8 cellular contexts compared by ENCODE assay signal in the genomic region with DNA sequence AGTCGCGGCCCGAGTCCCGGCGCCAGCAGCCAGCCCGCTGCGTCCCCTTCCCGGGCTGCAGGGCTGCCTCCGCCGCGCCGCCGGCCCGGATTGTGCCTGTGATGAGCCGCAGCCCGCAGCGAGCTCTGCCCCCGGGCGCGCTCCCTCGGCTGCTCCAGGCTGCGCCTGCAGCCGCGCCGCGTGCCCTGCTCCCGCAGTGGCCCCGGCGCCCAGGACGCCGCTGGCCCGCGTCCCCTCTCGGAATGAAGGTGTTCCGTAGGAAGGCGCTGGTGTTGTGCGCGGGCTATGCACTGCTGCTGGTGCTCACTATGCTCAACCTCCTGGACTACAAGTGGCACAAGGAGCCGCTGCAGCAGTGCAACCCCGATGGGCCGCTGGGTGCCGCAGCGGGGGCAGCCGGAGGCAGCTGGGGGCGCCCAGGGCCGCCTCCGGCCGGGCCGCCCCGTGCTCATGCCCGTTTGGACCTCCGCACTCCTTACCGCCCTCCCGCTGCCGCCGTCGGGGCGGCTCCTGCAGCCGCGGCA. TPM values are rescaled to one million over a fixed set of nuclear protein-coding genes. Genes with fewer than 3 reads are reported as not detected.
DNase-seq lines count a peak whose midpoint lies in the region; ATAC-seq, FAIRE-seq and TF ChIP-seq lines count a peak whose summit lies in the region.
"Had no signal": no experiment of that assay in that cellular context is flagged by ENCODE, and none has a peak within 500 bp of the region (broad histone marks: within the 10 kb centered on the region; RNA-seq: fewer than 3 reads in every experiment).

No MANE protein-coding gene starts in this region.

- H3K27me3 ChIP-seq in ascending aorta (no peaks in the 10 kb centered on the region), keratinocyte (ENCODE audit: control insufficient read depth, extremely low read depth, insufficient read depth, low read length) (peaks cover 18% of the 10 kb centered on the region)

- peak overlapping the region; percentile 83 for H3K4me2 ChIP-seq in keratinocyte (ENCODE audit: control insufficient read depth, extremely low read depth, insufficient read depth, low read depth, low read length)

- H3K36me3 ChIP-seq in ascending aorta (no peaks in the 10 kb centered on the region), keratinocyte (ENCODE audit: control insufficient read depth in 2 of 2, extremely low read depth in 1 of 2, insufficient read depth in 2 of 2, low read length in 2 of 2) (no peaks in the 10 kb centered on the region)

- dilution Hi-C loops in keratinocyte (cut with MboI; ENCODE audit: extremely low pct_ligation_motif_present, low sequenced_read_pairs): no loop called here

- H2AFZ ChIP-seq in keratinocyte (ENCODE audit: control insufficient read depth, low read length): peak overlapping the region; percentile 84

- H3K27ac ChIP-seq in ascending aorta: no peak overlapping the region
- H3K27ac ChIP-seq in keratinocyte (ENCODE audit: control insufficient read depth, insufficient read depth, low read length): no peak overlapping the region

- peaks cover 5 to 6% of the 10 kb centered on the region in 2 donors for H3K4me1 ChIP-seq in ascending aorta
- H3K4me1 ChIP-seq in keratinocyte (ENCODE audit: control insufficient read depth, extremely low read depth, insufficient read depth, low read length): no peaks in the 10 kb centered on the region

- intact Hi-C loops in ascending aorta (cut with DNase I): no loop called here

- peak overlapping the region; percentile 54 for H3K9ac ChIP-seq in keratinocyte (ENCODE audit: control insufficient read depth, extremely low read depth, insufficient read depth, low read length)

- H3K9me1 ChIP-seq in keratinocyte (ENCODE audit: control insufficient read depth, extremely low read depth, insufficient read depth, low read length): no peaks in the 10 kb centered on the region

- H4K20me1 ChIP-seq in keratinocyte (ENCODE audit: control insufficient read depth, extremely low read depth, insufficient read depth, low read length): no peaks in the 10 kb centered on the region

- ATAC-seq in GM18499 (IDR thresholded peaks at IDR 0.05; ENCODE audit: insufficient read depth, unreplicated experiment): peak; percentile 28
- peak; percentile 29 for ATAC-seq in HG02610 (IDR thresholded peaks at IDR 0.05; ENCODE audit: unreplicated experiment)

- H3K4me3 ChIP-seq in ascending aorta (peak overlapping the region; percentile 87 to 89), keratinocyte (ENCODE audit: control insufficient read depth in 2 of 3, extremely low read depth in 1 of 3, insufficient read depth in 2 of 3, low read depth in 1 of 3, low read length in 3 of 3) (peak overlapping the region; percentile 66 to 89 (median 81))

- TF ChIP-seq CTCF in ascending aorta (IDR thresholded peaks at IDR 0.05) (no peak), keratinocyte (optimal IDR thresholded peaks at IDR 0.05 in 1 of 3, IDR thresholded peaks at IDR 0.05 in 1 of 3, conservative IDR thresholded peaks at IDR 0.05 in 1 of 3; ENCODE audit: extremely low read depth in 1 of 3, insufficient read depth in 2 of 3, low read length in 3 of 3) (peak in 2 of 3 experiments; percentile 10 to 45)

- H3K9me3 ChIP-seq in ascending aorta: no peaks in the 10 kb centered on the region
- H3K9me3 ChIP-seq in keratinocyte (ENCODE audit: control insufficient read depth, low read depth, low read length): no peaks in the 10 kb centered on the region

- no peaks in the 10 kb centered on the region for H3K79me2 ChIP-seq in keratinocyte (ENCODE audit: control insufficient read depth, insufficient read depth, low read length)

- no peak for FAIRE-seq in keratinocyte (lab: Jason Lieb, UNC)
- FAIRE-seq: frontal cortex had no signal

- peak; percentile 46 for DNase-seq in RPMI7951 (ENCODE audit: low read depth)
- DNase-seq in ascending aorta (ENCODE audit: low spot score in 2 of 2): peak in 1 of 2 donors; percentile 65
- DNase-seq in keratinocyte (ENCODE audit: low read depth, low spot score): no peak
- DNase-seq in stimulated activated CD4-positive, alpha-beta T cell treated with anti-CD3 and anti-CD28 coated beads, Interleukin-4, amount 100 ng/mL, for 4 hours: peak; percentile 30 to 36
- DNase-seq in NCI-H1694 treated with DMSO at 0.1 percent for 48 hours (lab: John Stamatoyannopoulos, UW): no peak

RNA-seq across cellular contexts. Expression of gene CHST2, which starts 1.2 kb away (rescaled TPM):
- 15.7 and 20.7 TPM in 2 replicates for total RNA-seq in RPMI7951 (2014; rRNA removed; shearing (Covaris generic))
- 16.6 TPM for total RNA-seq in ascending aorta
- polyA plus RNA-seq in keratinocyte: 1.6 to 3.5 TPM (median 1.8 TPM) in 3 replicates
- 2.8 TPM for polyA plus RNA-seq in keratinocyte (2011; ENCODE audit: low read depth)
- 2.2 and 3.7 TPM in 2 replicates for polyA plus RNA-seq in keratinocyte (2011; cell fraction: cytosol; rRNA removed)
- 4.2 and 6.8 TPM in 2 replicates for polyA plus RNA-seq in keratinocyte (2011; cell fraction: nucleus; rRNA removed)
- polyA plus RNA-seq in keratinocyte (2012; ENCODE audit: low replicate concordance): 3.4 and 11.5 TPM in 2 replicates
- polyA minus RNA-seq in keratinocyte: 1.2 to 2.4 TPM (median 1.7 TPM) in 3 replicates
- 9.0 TPM for polyA minus RNA-seq in keratinocyte (2011; cell fraction: cytosol; rRNA and poly(A)+ RNA removed)
- polyA minus RNA-seq in keratinocyte (2011; cell fraction: nucleus; rRNA and poly(A)+ RNA removed): 6.3 and 7.5 TPM in 2 replicates

Comparison
In these comparisons a context has a peak if more than half of its experiments do, and no peak if none do; other contexts are left out.
1. DNase-seq: peak in RPMI7951 (single experiment) and stimulated activated CD4-positive, alpha-beta T cell treated with anti-CD3 and anti-CD28 coated beads, Interleukin-4, amount 100 ng/mL, for 4 hours (2 of 2); none in keratinocyte (single experiment) and NCI-H1694 treated with DMSO at 0.1 percent for 48 hours (single experiment).
2. CTCF ChIP-seq: peak in keratinocyte (2 of 3); none in ascending aorta (0 of 3).